1 cellular context compared by ENCODE assay signal in the genomic region with DNA sequence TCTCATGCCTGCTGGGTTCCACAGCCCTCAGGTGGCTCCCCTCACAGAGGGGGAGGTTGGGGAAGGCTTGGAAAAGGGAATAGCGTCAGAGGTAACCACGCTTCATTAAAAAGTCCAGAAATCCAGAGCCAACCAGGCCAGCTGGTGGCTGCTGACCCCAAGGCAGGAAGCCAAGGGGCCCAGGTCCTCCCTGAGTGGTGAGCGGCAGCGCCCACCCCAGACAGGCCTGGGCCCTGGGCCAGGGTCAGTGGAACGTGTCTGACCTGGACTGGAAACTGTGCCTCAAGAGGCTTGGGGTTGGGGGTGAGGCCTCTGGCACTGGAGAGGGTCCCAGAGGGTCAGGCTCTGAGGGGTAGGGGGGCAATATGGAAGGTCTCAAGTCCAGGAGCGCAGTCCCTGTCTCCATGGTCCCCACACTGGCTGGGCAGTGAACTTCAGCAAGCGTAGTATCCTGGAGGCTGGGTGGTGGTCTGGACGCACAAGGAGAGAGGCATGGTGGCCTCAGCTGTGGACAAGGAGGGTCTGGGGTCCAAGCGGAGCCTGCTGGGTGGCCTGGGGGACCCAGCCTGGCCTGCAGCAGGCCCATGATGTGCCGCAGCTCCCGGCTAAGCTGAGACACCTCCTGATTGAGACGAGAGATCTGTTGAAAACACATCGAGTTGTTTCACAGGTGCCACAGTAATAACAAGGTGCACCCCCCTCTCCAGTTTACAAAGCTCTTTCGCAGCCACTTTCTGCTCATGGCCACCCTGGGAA.
A peak's percentile ranks its signal among the peaks of the same experiment; 100 is the strongest.
TF ChIP-seq lines count a peak whose summit lies in the region.

No MANE protein-coding gene starts in this region.

TF ChIP-seq in HepG2, 621 proteins besides CTCF, POLR2A, EP300 and RAD21 (continues in another document):
- TF ChIP-seq ZNF891 (CRISPR knock-in tag; IDR thresholded peaks at IDR 0.05) (no peak), GABPA (IDR thresholded peaks at IDR 0.05; ENCODE audit: low read depth, low read length) (no peak), GABPA (CRISPR knock-in tag; IDR thresholded peaks at IDR 0.05; ENCODE audit: low read depth) (peak; percentile 23; the same call in 1 of the 2 replicates), SMAD1 (CRISPR knock-in tag; IDR thresholded peaks at IDR 0.05; ENCODE audit: borderline replicate concordance, low read depth) (no peak), ZKSCAN1 (IDR thresholded peaks at IDR 0.05; ENCODE audit: low read length) (no peak), ZNF709 (CRISPR knock-in tag; IDR thresholded peaks at IDR 0.05) (no peak), ZNF431 (CRISPR knock-in tag; IDR thresholded peaks at IDR 0.05; ENCODE audit: borderline replicate concordance, low read depth) (no peak), BRD4 (CRISPR knock-in tag; IDR thresholded peaks at IDR 0.05) (no peak), ASH2L (IDR thresholded peaks at IDR 0.05; ENCODE audit: insufficient read length, low read depth, low read length) (no peak), TAF15 (IDR thresholded peaks at IDR 0.05; ENCODE audit: low read depth, low read length, poor library complexity, severe bottlenecking) (no peak), ESRRA (CRISPR knock-in tag; IDR thresholded peaks at IDR 0.05; ENCODE audit: low read depth) (no peak), SIX1 (CRISPR knock-in tag; IDR thresholded peaks at IDR 0.05; ENCODE audit: borderline replicate concordance) (no peak), SAFB2 (CRISPR knock-in tag; IDR thresholded peaks at IDR 0.05; ENCODE audit: borderline replicate concordance, low read depth) (no peak), SCMH1 (CRISPR knock-in tag; IDR thresholded peaks at IDR 0.05; ENCODE audit: borderline replicate concordance) (no peak), ZKSCAN8 (CRISPR knock-in tag; IDR thresholded peaks at IDR 0.05; ENCODE audit: borderline replicate concordance) (no peak), ZNF557 (CRISPR knock-in tag; IDR thresholded peaks at IDR 0.05) (no peak), ZFAT (CRISPR knock-in tag; conservative IDR thresholded peaks at IDR 0.05) (no peak), KDM5B (CRISPR knock-in tag; IDR thresholded peaks at IDR 0.05; ENCODE audit: borderline replicate concordance) (0 out of 2 replicates have a peak, but pooled peaks have one; percentile 12), ZNF788 (CRISPR knock-in tag; IDR thresholded peaks at IDR 0.05; ENCODE audit: borderline replicate concordance) (0 out of 2 replicates have a peak, but pooled peaks have one; percentile 19), SAP130 (CRISPR knock-in tag; IDR thresholded peaks at IDR 0.05; ENCODE audit: low read depth) (no peak; the same call in 1 of the 2 replicates), NPAS2 (CRISPR knock-in tag; IDR thresholded peaks at IDR 0.05; ENCODE audit: borderline replicate concordance) (no peak), ZMYM3 (CRISPR knock-in tag; IDR thresholded peaks at IDR 0.05) (no peak), MAFG (CRISPR knock-in tag; IDR thresholded peaks at IDR 0.05) (no peak), MED8 (CRISPR knock-in tag; IDR thresholded peaks at IDR 0.05; ENCODE audit: insufficient replicate concordance) (no peak), GABPB1 (CRISPR knock-in tag; IDR thresholded peaks at IDR 0.05) (peak; percentile 78), ZNF546 (CRISPR knock-in tag; conservative IDR thresholded peaks at IDR 0.05) (no peak), ZNF674 (CRISPR knock-in tag; IDR thresholded peaks at IDR 0.05; ENCODE audit: low read depth) (no peak)
- TF ChIP-seq, protein P1, sequence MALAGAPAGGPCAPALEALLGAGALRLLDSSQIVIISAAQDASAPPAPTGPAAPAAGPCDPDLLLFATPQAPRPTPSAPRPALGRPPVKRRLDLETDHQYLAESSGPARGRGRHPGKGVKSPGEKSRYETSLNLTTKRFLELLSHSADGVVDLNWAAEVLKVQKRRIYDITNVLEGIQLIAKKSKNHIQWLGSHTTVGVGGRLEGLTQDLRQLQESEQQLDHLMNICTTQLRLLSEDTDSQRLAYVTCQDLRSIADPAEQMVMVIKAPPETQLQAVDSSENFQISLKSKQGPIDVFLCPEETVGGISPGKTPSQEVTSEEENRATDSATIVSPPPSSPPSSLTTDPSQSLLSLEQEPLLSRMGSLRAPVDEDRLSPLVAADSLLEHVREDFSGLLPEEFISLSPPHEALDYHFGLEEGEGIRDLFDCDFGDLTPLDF (CRISPR knock-in tag; IDR thresholded peaks at IDR 0.05) = no peak
- TF ChIP-seq, protein P2, sequence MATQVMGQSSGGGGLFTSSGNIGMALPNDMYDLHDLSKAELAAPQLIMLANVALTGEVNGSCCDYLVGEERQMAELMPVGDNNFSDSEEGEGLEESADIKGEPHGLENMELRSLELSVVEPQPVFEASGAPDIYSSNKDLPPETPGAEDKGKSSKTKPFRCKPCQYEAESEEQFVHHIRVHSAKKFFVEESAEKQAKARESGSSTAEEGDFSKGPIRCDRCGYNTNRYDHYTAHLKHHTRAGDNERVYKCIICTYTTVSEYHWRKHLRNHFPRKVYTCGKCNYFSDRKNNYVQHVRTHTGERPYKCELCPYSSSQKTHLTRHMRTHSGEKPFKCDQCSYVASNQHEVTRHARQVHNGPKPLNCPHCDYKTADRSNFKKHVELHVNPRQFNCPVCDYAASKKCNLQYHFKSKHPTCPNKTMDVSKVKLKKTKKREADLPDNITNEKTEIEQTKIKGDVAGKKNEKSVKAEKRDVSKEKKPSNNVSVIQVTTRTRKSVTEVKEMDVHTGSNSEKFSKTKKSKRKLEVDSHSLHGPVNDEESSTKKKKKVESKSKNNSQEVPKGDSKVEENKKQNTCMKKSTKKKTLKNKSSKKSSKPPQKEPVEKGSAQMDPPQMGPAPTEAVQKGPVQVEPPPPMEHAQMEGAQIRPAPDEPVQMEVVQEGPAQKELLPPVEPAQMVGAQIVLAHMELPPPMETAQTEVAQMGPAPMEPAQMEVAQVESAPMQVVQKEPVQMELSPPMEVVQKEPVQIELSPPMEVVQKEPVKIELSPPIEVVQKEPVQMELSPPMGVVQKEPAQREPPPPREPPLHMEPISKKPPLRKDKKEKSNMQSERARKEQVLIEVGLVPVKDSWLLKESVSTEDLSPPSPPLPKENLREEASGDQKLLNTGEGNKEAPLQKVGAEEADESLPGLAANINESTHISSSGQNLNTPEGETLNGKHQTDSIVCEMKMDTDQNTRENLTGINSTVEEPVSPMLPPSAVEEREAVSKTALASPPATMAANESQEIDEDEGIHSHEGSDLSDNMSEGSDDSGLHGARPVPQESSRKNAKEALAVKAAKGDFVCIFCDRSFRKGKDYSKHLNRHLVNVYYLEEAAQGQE (IDR thresholded peaks at IDR 0.05; ENCODE audit: borderline replicate concordance in 1 of 2, low read depth in 1 of 2, low read length in 2 of 2) = no peak
- TF ChIP-seq, protein P3, sequence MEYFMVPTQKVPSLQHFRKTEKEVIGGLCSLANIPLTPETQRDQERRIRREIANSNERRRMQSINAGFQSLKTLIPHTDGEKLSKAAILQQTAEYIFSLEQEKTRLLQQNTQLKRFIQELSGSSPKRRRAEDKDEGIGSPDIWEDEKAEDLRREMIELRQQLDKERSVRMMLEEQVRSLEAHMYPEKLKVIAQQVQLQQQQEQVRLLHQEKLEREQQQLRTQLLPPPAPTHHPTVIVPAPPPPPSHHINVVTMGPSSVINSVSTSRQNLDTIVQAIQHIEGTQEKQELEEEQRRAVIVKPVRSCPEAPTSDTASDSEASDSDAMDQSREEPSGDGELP (IDR thresholded peaks at IDR 0.05; ENCODE audit: borderline replicate concordance, low read depth) = no peak; the same call in 1 of the 2 replicates
- TF ChIP-seq, protein P4, sequence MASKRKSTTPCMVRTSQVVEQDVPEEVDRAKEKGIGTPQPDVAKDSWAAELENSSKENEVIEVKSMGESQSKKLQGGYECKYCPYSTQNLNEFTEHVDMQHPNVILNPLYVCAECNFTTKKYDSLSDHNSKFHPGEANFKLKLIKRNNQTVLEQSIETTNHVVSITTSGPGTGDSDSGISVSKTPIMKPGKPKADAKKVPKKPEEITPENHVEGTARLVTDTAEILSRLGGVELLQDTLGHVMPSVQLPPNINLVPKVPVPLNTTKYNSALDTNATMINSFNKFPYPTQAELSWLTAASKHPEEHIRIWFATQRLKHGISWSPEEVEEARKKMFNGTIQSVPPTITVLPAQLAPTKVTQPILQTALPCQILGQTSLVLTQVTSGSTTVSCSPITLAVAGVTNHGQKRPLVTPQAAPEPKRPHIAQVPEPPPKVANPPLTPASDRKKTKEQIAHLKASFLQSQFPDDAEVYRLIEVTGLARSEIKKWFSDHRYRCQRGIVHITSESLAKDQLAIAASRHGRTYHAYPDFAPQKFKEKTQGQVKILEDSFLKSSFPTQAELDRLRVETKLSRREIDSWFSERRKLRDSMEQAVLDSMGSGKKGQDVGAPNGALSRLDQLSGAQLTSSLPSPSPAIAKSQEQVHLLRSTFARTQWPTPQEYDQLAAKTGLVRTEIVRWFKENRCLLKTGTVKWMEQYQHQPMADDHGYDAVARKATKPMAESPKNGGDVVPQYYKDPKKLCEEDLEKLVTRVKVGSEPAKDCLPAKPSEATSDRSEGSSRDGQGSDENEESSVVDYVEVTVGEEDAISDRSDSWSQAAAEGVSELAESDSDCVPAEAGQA (IDR thresholded peaks at IDR 0.05; ENCODE audit: low read depth) = no peak
- TF ChIP-seq, protein P4 (CRISPR knock-in tag; IDR thresholded peaks at IDR 0.05; ENCODE audit: borderline replicate concordance) = no peak
- TF ChIP-seq, protein P5, sequence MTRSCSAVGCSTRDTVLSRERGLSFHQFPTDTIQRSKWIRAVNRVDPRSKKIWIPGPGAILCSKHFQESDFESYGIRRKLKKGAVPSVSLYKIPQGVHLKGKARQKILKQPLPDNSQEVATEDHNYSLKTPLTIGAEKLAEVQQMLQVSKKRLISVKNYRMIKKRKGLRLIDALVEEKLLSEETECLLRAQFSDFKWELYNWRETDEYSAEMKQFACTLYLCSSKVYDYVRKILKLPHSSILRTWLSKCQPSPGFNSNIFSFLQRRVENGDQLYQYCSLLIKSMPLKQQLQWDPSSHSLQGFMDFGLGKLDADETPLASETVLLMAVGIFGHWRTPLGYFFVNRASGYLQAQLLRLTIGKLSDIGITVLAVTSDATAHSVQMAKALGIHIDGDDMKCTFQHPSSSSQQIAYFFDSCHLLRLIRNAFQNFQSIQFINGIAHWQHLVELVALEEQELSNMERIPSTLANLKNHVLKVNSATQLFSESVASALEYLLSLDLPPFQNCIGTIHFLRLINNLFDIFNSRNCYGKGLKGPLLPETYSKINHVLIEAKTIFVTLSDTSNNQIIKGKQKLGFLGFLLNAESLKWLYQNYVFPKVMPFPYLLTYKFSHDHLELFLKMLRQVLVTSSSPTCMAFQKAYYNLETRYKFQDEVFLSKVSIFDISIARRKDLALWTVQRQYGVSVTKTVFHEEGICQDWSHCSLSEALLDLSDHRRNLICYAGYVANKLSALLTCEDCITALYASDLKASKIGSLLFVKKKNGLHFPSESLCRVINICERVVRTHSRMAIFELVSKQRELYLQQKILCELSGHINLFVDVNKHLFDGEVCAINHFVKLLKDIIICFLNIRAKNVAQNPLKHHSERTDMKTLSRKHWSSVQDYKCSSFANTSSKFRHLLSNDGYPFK (CRISPR knock-in tag; IDR thresholded peaks at IDR 0.05; ENCODE audit: borderline replicate concordance) = no peak
- TF ChIP-seq, protein P6, sequence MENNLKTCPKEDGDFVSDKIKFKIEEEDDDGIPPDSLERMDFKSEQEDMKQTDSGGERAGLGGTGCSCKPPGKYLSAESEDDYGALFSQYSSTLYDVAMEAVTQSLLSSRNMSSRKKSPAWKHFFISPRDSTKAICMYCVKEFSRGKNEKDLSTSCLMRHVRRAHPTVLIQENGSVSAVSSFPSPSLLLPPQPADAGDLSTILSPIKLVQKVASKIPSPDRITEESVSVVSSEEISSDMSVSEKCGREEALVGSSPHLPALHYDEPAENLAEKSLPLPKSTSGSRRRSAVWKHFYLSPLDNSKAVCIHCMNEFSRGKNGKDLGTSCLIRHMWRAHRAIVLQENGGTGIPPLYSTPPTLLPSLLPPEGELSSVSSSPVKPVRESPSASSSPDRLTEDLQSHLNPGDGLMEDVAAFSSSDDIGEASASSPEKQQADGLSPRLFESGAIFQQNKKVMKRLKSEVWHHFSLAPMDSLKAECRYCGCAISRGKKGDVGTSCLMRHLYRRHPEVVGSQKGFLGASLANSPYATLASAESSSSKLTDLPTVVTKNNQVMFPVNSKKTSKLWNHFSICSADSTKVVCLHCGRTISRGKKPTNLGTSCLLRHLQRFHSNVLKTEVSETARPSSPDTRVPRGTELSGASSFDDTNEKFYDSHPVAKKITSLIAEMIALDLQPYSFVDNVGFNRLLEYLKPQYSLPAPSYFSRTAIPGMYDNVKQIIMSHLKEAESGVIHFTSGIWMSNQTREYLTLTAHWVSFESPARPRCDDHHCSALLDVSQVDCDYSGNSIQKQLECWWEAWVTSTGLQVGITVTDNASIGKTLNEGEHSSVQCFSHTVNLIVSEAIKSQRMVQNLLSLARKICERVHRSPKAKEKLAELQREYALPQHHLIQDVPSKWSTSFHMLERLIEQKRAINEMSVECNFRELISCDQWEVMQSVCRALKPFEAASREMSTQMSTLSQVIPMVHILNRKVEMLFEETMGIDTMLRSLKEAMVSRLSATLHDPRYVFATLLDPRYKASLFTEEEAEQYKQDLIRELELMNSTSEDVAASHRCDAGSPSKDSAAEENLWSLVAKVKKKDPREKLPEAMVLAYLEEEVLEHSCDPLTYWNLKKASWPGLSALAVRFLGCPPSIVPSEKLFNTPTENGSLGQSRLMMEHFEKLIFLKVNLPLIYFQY (CRISPR knock-in tag; IDR thresholded peaks at IDR 0.05; ENCODE audit: borderline replicate concordance) = no peak
- TF ChIP-seq, protein P7, sequence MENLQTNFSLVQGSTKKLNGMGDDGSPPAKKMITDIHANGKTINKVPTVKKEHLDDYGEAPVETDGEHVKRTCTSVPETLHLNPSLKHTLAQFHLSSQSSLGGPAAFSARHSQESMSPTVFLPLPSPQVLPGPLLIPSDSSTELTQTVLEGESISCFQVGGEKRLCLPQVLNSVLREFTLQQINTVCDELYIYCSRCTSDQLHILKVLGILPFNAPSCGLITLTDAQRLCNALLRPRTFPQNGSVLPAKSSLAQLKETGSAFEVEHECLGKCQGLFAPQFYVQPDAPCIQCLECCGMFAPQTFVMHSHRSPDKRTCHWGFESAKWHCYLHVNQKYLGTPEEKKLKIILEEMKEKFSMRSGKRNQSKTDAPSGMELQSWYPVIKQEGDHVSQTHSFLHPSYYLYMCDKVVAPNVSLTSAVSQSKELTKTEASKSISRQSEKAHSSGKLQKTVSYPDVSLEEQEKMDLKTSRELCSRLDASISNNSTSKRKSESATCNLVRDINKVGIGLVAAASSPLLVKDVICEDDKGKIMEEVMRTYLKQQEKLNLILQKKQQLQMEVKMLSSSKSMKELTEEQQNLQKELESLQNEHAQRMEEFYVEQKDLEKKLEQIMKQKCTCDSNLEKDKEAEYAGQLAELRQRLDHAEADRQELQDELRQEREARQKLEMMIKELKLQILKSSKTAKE (CRISPR knock-in tag; IDR thresholded peaks at IDR 0.05; ENCODE audit: borderline replicate concordance) = no peak
